Comparison of ENCODE assay signal across 13 cellular contexts in the genomic region with DNA sequence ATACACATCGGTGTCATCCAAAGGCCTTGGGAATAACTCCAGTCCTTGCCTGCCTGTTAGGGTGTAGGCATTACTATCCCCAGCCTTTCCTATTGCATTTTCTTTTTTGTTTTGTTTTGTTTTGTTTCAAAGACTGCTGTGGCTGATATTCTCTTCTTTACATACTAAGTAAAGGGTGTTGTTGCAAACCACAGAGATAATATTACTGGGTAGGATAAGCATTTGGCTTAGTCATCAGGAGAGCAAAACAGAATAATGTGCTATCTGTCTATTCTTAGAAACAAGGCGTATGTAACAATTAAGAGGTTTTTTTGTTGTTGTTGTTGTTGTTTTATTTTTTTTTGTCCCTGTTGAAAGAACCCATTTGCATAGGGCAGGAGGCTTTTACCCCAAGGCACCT.
A peak's percentile ranks its signal among the peaks of the same experiment; 100 is the strongest.
DNase-seq lines count a peak whose midpoint lies in the region; ATAC-seq and TF ChIP-seq lines count a peak whose summit lies in the region.
"Had no signal": no experiment of that assay in that cellular context is flagged by ENCODE, and none has a peak within 500 bp of the region (broad histone marks: within the 10 kb centered on the region; RNA-seq: fewer than 3 reads in every experiment).

No MANE protein-coding gene starts in this region.

- H3K9me2 ChIP-seq in MM.1S (replicated peaks; ENCODE audit: insufficient read depth, low read length): no peaks in the 10 kb centered on the region

- TF ChIP-seq CTCF in MM.1S (IDR thresholded peaks at IDR 0.05; ENCODE audit: low read length): no peak

- DNase-seq in ELR (ENCODE audit: low read depth) (peak; percentile 34), MM.1S (peak; percentile 65), adipocyte (ENCODE audit: low read depth) (peak; percentile 41), kidney glomerular epithelial cell (lab: John Stamatoyannopoulos, UW) (peak; percentile 32), MV-4-11 (lab: John Stamatoyannopoulos, UW) (no peak), SW 1271 (lab: John Stamatoyannopoulos, UW) (no peak), HCEC 1CT (no peak)
- DNase-seq: DMS 273 treated with DMSO at 0.1 percent for 48 hours, glutamatergic neuron, psoas muscle had no signal

- no peaks in the 10 kb centered on the region for H3K9me3 ChIP-seq in MM.1S (replicated peaks; ENCODE audit: insufficient read depth, low read length)
- no peaks in the 10 kb centered on the region for H3K9me3 ChIP-seq in adipocyte (ENCODE audit: control insufficient read depth, low read length)
- H3K9me3 ChIP-seq: body of pancreas, psoas muscle, tibial nerve had no signal

- H3K27ac ChIP-seq in MM.1S (ENCODE audit: low read length): peak overlapping the region; percentile 85
- H3K27ac ChIP-seq: psoas muscle, tibial nerve had no signal

- peak overlapping the region; percentile 40 for H3K4me3 ChIP-seq in MM.1S (ENCODE audit: low read length)
- no peak overlapping the region for H3K4me3 ChIP-seq in adipocyte (ENCODE audit: low read length)
- H3K4me3 ChIP-seq: body of pancreas, psoas muscle, tibial nerve had no signal

- H3K9ac ChIP-seq in MM.1S (ENCODE audit: low read length) (peak overlapping the region; percentile 41; the same call in 1 of the 2 replicates), adipocyte (ENCODE audit: low read length) (no peak overlapping the region)

- no peaks in the 10 kb centered on the region for H3K79me2 ChIP-seq in MM.1S (ENCODE audit: low read length)

- H3K27me3 ChIP-seq in MM.1S (replicated peaks; ENCODE audit: insufficient read depth, low read length) (no peaks in the 10 kb centered on the region), adipocyte (replicated peaks; ENCODE audit: control insufficient read depth, insufficient read depth, low read length) (no peaks in the 10 kb centered on the region)
- H3K27me3 ChIP-seq: body of pancreas, tibial nerve had no signal

- H2AFZ ChIP-seq in MM.1S (ENCODE audit: low read length): peak overlapping the region; percentile 71

- H3F3A ChIP-seq in MM.1S (ENCODE audit: insufficient read depth, low read length): peaks cover 11% of the 10 kb centered on the region

- peak overlapping the region; percentile 85 for H3K4me2 ChIP-seq in MM.1S (ENCODE audit: low read depth, low read length)

- no peaks in the 10 kb centered on the region for H4K20me1 ChIP-seq in MM.1S (ENCODE audit: insufficient read depth, low read length)

- no peak for ATAC-seq in GM18868 (IDR thresholded peaks at IDR 0.05; ENCODE audit: unreplicated experiment)
- ATAC-seq: psoas muscle had no signal

- no peaks in the 10 kb centered on the region for H3K36me3 ChIP-seq in MM.1S (replicated peaks; ENCODE audit: insufficient read depth, low read length)
- H3K36me3 ChIP-seq in adipocyte (ENCODE audit: control insufficient read depth, insufficient read depth, low read length, severe bottlenecking): no peaks in the 10 kb centered on the region
- H3K36me3 ChIP-seq: tibial nerve had no signal

- H3K4me1 ChIP-seq in MM.1S (ENCODE audit: low read length): peaks cover 26% of the 10 kb centered on the region
- peaks cover 5% of the 10 kb centered on the region for H3K4me1 ChIP-seq in adipocyte (ENCODE audit: control insufficient read depth, insufficient read depth, low read length)
- H3K4me1 ChIP-seq: psoas muscle, tibial nerve had no signal

Comparison
In these comparisons a context has a peak if more than half of its experiments do, and no peak if none do; other contexts are left out.
1. DNase-seq: peak in ELR (single experiment), MM.1S (single experiment), adipocyte (single experiment) and kidney glomerular epithelial cell (single experiment); none in MV-4-11 (single experiment), SW 1271 (0 of 2) and HCEC 1CT (single experiment).